Comparison of ENCODE assay signal across 9 cellular contexts in genomic region chr6:56359201-56359899, GRCh38.
DNase-seq lines count a peak whose midpoint lies in the region; ATAC-seq and TF ChIP-seq lines count a peak whose summit lies in the region.
"Had no signal": no experiment of that assay in that cellular context is flagged by ENCODE, and none has a peak within 500 bp of the region (broad histone marks: within the 10 kb centered on the region; RNA-seq: fewer than 3 reads in every experiment).

No MANE protein-coding gene starts in this region.

- no peak overlapping the region for H3K23ac ChIP-seq in mesenchymal stem cell (ENCODE audit: low read length in 2 of 2)

- H2BK15ac ChIP-seq in mesenchymal stem cell (ENCODE audit: low read depth, poor library complexity, severe bottlenecking) = no peak overlapping the region

- 25% methylated on average over 4 of the region's 9 CpGs for WGBS in mesenchymal stem cell

- H4K8ac ChIP-seq in mesenchymal stem cell (ENCODE audit: low read length) = no peak overlapping the region

- H2AFZ ChIP-seq in mesenchymal stem cell (ENCODE audit: low read depth, low read length) = no peak overlapping the region

- peak; percentile 67 for ATAC-seq in CD8-positive, alpha-beta T cell
- peak; percentile 76 for ATAC-seq in GM19452 (IDR thresholded peaks at IDR 0.05; ENCODE audit: unreplicated experiment)
- ATAC-seq in HG03571 (IDR thresholded peaks at IDR 0.05; ENCODE audit: unreplicated experiment) = peak; percentile 64

- H3K4me1 ChIP-seq in CD8-positive, alpha-beta T cell (ENCODE audit: insufficient read depth, low read length) = no peaks in the 10 kb centered on the region
- no peaks in the 10 kb centered on the region for H3K4me1 ChIP-seq in mesenchymal stem cell (ENCODE audit: control insufficient read depth, insufficient read depth, low read depth, low read length)

- CTCF ChIA-PET in CD8-positive, alpha-beta T cell (lab: Charles Lee) = interaction anchor here (1.0 to 1.8 kb wide), 2 partner anchors 22 to 211 kb away, joined by 3 to 10 read pairs; no protein-coding TSS in a partner anchor

- H3K9me3 ChIP-seq in CD8-positive, alpha-beta T cell (ENCODE audit: low read length) = no peaks in the 10 kb centered on the region
- H3K9me3 ChIP-seq in mesenchymal stem cell (ENCODE audit: control insufficient read depth, low read length) = peaks cover 7% of the 10 kb centered on the region

- no peak overlapping the region for H3K4ac ChIP-seq in mesenchymal stem cell (ENCODE audit: low read depth in 1 of 2, low read length in 2 of 2)

- H3K36me3 ChIP-seq in CD8-positive, alpha-beta T cell (ENCODE audit: insufficient read depth, low read length) = no peaks in the 10 kb centered on the region
- H3K36me3 ChIP-seq in mesenchymal stem cell (ENCODE audit: control insufficient read depth in 1 of 2, insufficient read depth in 2 of 2, low read depth in 1 of 2, low read length in 2 of 2) = no peaks in the 10 kb centered on the region

- H2BK120ac ChIP-seq in mesenchymal stem cell (ENCODE audit: low read depth, low read length) = no peak overlapping the region

- no peak overlapping the region for H3K27ac Mint-ChIP-seq in CD8-positive, alpha-beta T cell
- H3K27ac Mint-ChIP-seq: IgD-negative memory B cell had no signal

- POLR2A ChIA-PET in CD8-positive, alpha-beta T cell (lab: Charles Lee) = no interaction called here

- no peaks in the 10 kb centered on the region for H3K27me3 Mint-ChIP-seq in CD8-positive, alpha-beta T cell (ENCODE audit: low read depth)
- H3K27me3 Mint-ChIP-seq: IgD-negative memory B cell had no signal

- no peak overlapping the region for H3K14ac ChIP-seq in mesenchymal stem cell (ENCODE audit: low read length in 2 of 2)

- H3K4me2 ChIP-seq in mesenchymal stem cell (ENCODE audit: low read length, poor library complexity, severe bottlenecking) = no peak overlapping the region

- no peak overlapping the region for H3K4me3 ChIP-seq in CD8-positive, alpha-beta T cell (ENCODE audit: low read depth, low read length)
- no peak overlapping the region for H3K4me3 ChIP-seq in mesenchymal stem cell (ENCODE audit: insufficient read depth in 1 of 2, low read depth in 1 of 2, low read length in 2 of 2)

- no peak overlapping the region for H3K27ac ChIP-seq in CD8-positive, alpha-beta T cell (ENCODE audit: low read depth, low read length)
- no peak overlapping the region for H3K27ac ChIP-seq in mesenchymal stem cell (ENCODE audit: low read length, poor library complexity, severe bottlenecking)

- H2BK12ac ChIP-seq in mesenchymal stem cell (ENCODE audit: low read length in 2 of 2) = no peak overlapping the region

- no peak overlapping the region for H3K9ac ChIP-seq in mesenchymal stem cell (ENCODE audit: low read length)

- no peak overlapping the region for H2AK5ac ChIP-seq in mesenchymal stem cell (ENCODE audit: low read length, severe bottlenecking)

- H3K9me3 Mint-ChIP-seq in CD8-positive, alpha-beta T cell = no peaks in the 10 kb centered on the region
- H3K9me3 Mint-ChIP-seq: IgD-negative memory B cell had no signal

- no peaks in the 10 kb centered on the region for H3K79me1 ChIP-seq in mesenchymal stem cell (replicated peaks; ENCODE audit: low read length, poor library complexity, severe bottlenecking)

- H3K36me3 Mint-ChIP-seq in CD8-positive, alpha-beta T cell = no peaks in the 10 kb centered on the region
- H3K36me3 Mint-ChIP-seq: IgD-negative memory B cell had no signal

- no peak overlapping the region for H4K91ac ChIP-seq in mesenchymal stem cell (ENCODE audit: low read length)

- no peak overlapping the region for H3K18ac ChIP-seq in mesenchymal stem cell (ENCODE audit: low read depth in 1 of 2, low read length in 2 of 2)

- H2BK5ac ChIP-seq in mesenchymal stem cell (ENCODE audit: low read depth, low read length, poor library complexity, severe bottlenecking) = no peak overlapping the region

- peak; percentile 77 for TF ChIP-seq CTCF in CD8-positive, alpha-beta T cell (IDR thresholded peaks at IDR 0.05)

- intact Hi-C loops in CD8-positive, alpha-beta T cell (cut with DNase I, micrococcal nuclease) = loop anchor here (1.0 to 5.0 kb wide), 4 partner anchors 211 to 963 kb away; no protein-coding TSS in a partner anchor

- no peaks in the 10 kb centered on the region for H3K4me1 Mint-ChIP-seq in CD8-positive, alpha-beta T cell (ENCODE audit: low read depth)
- H3K4me1 Mint-ChIP-seq: IgD-negative memory B cell had no signal

- peak; percentile 2 to 57 (median 46) for DNase-seq in CD8-positive, alpha-beta T cell
- peak; percentile 46 for DNase-seq in NCI-H774 (lab: John Stamatoyannopoulos, UW)
- peak; percentile 29 to 37 for DNase-seq in activated CD4-positive, alpha-beta T cell treated with anti-CD3 and anti-CD28 coated beads, Interleukin-2, amount 50 U/mL, for 4 hours
- DNase-seq in effector CD8-positive, alpha-beta T cell (lab: John Stamatoyannopoulos, UW) = peak; percentile 20
- peak; percentile 80 for DNase-seq in mesenchymal stem cell
- peak; percentile 18 for DNase-seq in stimulated activated CD8-positive, alpha-beta memory T cell treated with anti-CD3 and anti-CD28 coated beads, Interleukin-7, amount 100 ng/mL, for 24 hours (ENCODE audit: low read depth)

- H3K4me3 Mint-ChIP-seq in CD8-positive, alpha-beta T cell = no peak overlapping the region
- H3K4me3 Mint-ChIP-seq: IgD-negative memory B cell had no signal

- H3K27me3 ChIP-seq in CD8-positive, alpha-beta T cell (ENCODE audit: insufficient read depth, low read length) = no peaks in the 10 kb centered on the region
- no peaks in the 10 kb centered on the region for H3K27me3 ChIP-seq in mesenchymal stem cell (ENCODE audit: control insufficient read depth in 1 of 2, insufficient read depth in 1 of 2, low read length in 2 of 2)

Comparison
In these comparisons a context has a peak if more than half of its experiments do, and no peak if none do; other contexts are left out.
1. DNase-seq: peak in every context shown above with its lines; median percentile 80 in mesenchymal stem cell; 46 in CD8-positive, alpha-beta T cell; 46 in NCI-H774; 33 in activated CD4-positive, alpha-beta T cell treated with anti-CD3 and anti-CD28 coated beads, Interleukin-2, amount 50 U/mL, for 4 hours; 20 in effector CD8-positive, alpha-beta T cell; 18 in stimulated activated CD8-positive, alpha-beta memory T cell treated with anti-CD3 and anti-CD28 coated beads, Interleukin-7, amount 100 ng/mL, for 24 hours.